1 cellular context compared by ENCODE assay signal in genomic region chr4:42320822-42321388, GRCh38.
TF ChIP-seq lines count a peak whose summit lies in the region.

No MANE protein-coding gene starts in this region.

TF ChIP-seq in H1, 55 proteins besides CTCF, POLR2A, EP300 and RAD21:
- TF ChIP-seq SIRT6 (IDR thresholded peaks at IDR 0.05; ENCODE audit: low read length) (no peak), HDAC2 (IDR thresholded peaks at IDR 0.05; ENCODE audit: borderline replicate concordance in 1 of 2, low read depth in 2 of 2, low read length in 2 of 2) (no peak), SP2 (IDR thresholded peaks at IDR 0.05; ENCODE audit: low read length) (no peak), MAFK (IDR thresholded peaks at IDR 0.05; ENCODE audit: low read depth, low read length) (no peak), SUZ12 (IDR thresholded peaks at IDR 0.05; ENCODE audit: low read length) (no peak), KDM5A (IDR thresholded peaks at IDR 0.05; ENCODE audit: low read length) (no peak), RBBP5 (IDR thresholded peaks at IDR 0.05; ENCODE audit: borderline replicate concordance, low read depth, low read length) (no peak), NRF1 (IDR thresholded peaks at IDR 0.05; ENCODE audit: low read depth, low read length) (no peak), CTBP2 (IDR thresholded peaks at IDR 0.05; ENCODE audit: borderline replicate concordance, insufficient read depth, insufficient read length, low read length) (no peak), EGR1 (IDR thresholded peaks at IDR 0.05; ENCODE audit: borderline replicate concordance, low read depth, low read length) (no peak)
- TF ChIP-seq, protein P1, sequence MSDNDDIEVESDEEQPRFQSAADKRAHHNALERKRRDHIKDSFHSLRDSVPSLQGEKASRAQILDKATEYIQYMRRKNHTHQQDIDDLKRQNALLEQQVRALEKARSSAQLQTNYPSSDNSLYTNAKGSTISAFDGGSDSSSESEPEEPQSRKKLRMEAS (IDR thresholded peaks at IDR 0.05): no peak
